In the genomic region with DNA sequence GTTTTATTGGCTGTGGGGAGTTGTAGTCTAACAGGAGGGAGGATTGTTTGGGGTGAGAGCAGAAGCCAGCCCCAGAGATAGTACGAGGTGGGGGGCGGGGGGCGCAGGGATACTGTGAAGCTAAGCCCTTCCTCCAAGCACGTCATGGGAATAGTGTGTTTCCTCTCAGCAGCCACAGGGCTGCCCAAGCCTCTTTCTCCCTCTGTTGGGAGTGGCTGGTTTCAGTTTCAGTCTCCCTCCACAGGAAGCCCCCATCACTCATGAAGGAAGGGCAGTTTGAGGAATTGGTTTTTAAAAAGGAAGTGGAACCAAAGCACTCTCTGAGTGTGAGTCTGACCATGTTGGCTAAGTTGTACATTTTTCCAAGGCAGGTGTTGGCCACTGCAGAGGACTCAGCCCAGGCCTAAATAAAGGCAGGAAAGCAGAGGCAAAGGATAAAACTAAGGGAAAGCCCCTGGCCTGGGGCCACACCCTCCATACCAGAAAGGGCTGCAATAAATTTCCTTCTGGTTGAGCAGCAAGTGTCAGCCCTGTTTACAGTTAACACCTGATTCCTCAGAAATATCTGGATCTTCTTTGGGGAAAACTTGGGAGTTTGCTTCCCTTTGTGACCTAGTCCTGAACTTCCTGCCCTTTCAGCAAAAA, we compare ENCODE assay signal across 1 cellular context.
TF ChIP-seq lines count a peak whose summit lies in the region.

No MANE protein-coding gene starts in this region.

TF ChIP-seq in H1, 55 proteins besides CTCF, POLR2A, EP300 and RAD21:
- TF ChIP-seq SIX5 (IDR thresholded peaks at IDR 0.05; ENCODE audit: low read depth, low read length) (no peak), POLR2AphosphoS5 (IDR thresholded peaks at IDR 0.05; ENCODE audit: low read depth, low read length) (peak; percentile 62; the same call in 1 of the 2 replicates)
